8 cellular contexts compared by ENCODE assay signal in the genomic region with DNA sequence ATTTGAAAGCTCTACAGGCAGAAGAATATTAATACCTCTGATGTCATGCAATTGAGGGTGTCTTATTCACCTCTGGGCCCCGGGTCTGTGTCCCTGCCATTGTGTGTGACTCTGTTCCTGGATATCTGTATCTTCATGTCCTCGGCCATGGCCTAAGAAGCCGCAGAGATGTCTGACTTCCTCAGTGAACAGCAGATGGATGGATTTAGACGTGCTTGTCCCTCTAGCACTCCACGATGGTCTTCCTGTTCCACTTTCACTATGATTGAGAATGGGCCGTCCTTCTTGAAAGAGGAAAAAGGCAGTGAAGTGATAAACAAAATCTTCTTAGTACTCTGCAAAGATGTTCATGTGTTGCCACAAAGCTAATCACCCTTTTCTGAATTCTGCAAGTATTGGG.
A peak's percentile ranks its signal among the peaks of the same experiment; 100 is the strongest.
DNase-seq lines count a peak whose midpoint lies in the region; ATAC-seq, FAIRE-seq and TF ChIP-seq lines count a peak whose summit lies in the region.

No MANE protein-coding gene starts in this region.

- no peaks in the 10 kb centered on the region for H3K27me3 Mint-ChIP-seq in activated T-helper 2 cell treated with anti-CD3 and anti-CD28 coated beads, Interferon-gamma antibody, Interleukin-2, Interleukin-4, amounts not matched to agents 10 μg/mL and 5 μg/mL and 100 μg/mL, durations not matched to agents 14 hours and 24 hours and 36 hours (ENCODE audit: low read depth)

- peaks cover 14% of the 10 kb centered on the region for H3K36me3 Mint-ChIP-seq in activated T-helper 2 cell treated with anti-CD3 and anti-CD28 coated beads, Interferon-gamma antibody, Interleukin-2, Interleukin-4, amounts not matched to agents 10 μg/mL and 5 μg/mL and 100 μg/mL, durations not matched to agents 14 hours and 24 hours and 36 hours (ENCODE audit: low read depth)
- H3K36me3 Mint-ChIP-seq in stimulated activated effector memory CD8-positive, alpha-beta T cell treated with anti-CD3 and anti-CD28 coated beads, Interleukin-12 subunit alpha, Interleukin-12 subunit beta, amount 100 ng/mL, for 72 hours, result peaks cover 7% of the 10 kb centered on the region

- no peak overlapping the region for H3K4me3 ChIP-seq in right atrium auricular region

- intact Hi-C loops in Right ventricle myocardium inferior (cut with DNase I), result loop anchor here (10.0 kb wide), 1 partner anchor 114 kb away; no protein-coding TSS in a partner anchor
- intact Hi-C loops in activated T-helper 2 cell treated with anti-CD3 and anti-CD28 coated beads, Interferon-gamma antibody, Interleukin-2, Interleukin-4, amounts not matched to agents 10 μg/mL and 5 μg/mL and 100 μg/mL, durations not matched to agents 14 hours and 24 hours and 36 hours (cut with micrococcal nuclease), result no loop called here

- no peak for FAIRE-seq in RCC 7860 (lab: Jason Lieb, UNC)

- H3K9me3 Mint-ChIP-seq in activated T-helper 2 cell treated with anti-CD3 and anti-CD28 coated beads, Interferon-gamma antibody, Interleukin-2, Interleukin-4, amounts not matched to agents 10 μg/mL and 5 μg/mL and 100 μg/mL, durations not matched to agents 14 hours and 24 hours and 36 hours, result no peaks in the 10 kb centered on the region
- H3K9me3 Mint-ChIP-seq in stimulated activated effector memory CD8-positive, alpha-beta T cell treated with anti-CD3 and anti-CD28 coated beads, Interleukin-12 subunit alpha, Interleukin-12 subunit beta, amount 100 ng/mL, for 72 hours, result no peaks in the 10 kb centered on the region

- peak overlapping the region; percentile 89 for H3K27ac Mint-ChIP-seq in activated T-helper 2 cell treated with anti-CD3 and anti-CD28 coated beads, Interferon-gamma antibody, Interleukin-2, Interleukin-4, amounts not matched to agents 10 μg/mL and 5 μg/mL and 100 μg/mL, durations not matched to agents 14 hours and 24 hours and 36 hours
- peak overlapping the region; percentile 92 for H3K27ac Mint-ChIP-seq in stimulated activated effector memory CD8-positive, alpha-beta T cell treated with anti-CD3 and anti-CD28 coated beads, Interleukin-12 subunit alpha, Interleukin-12 subunit beta, amount 100 ng/mL, for 72 hours

- DNase-seq in Right ventricle myocardium inferior (ENCODE audit: missing footprints), result no peak
- no peak for DNase-seq in right atrium auricular region (ENCODE audit: low spot score)
- peak; percentile 26 for DNase-seq in activated T-helper 2 cell treated with anti-CD3 and anti-CD28 coated beads, Interferon-gamma antibody, Interleukin-2, Interleukin-4, amounts not matched to agents 10 μg/mL and 5 μg/mL and 100 μg/mL, durations not matched to agents 14 hours and 24 hours and 36 hours (ENCODE audit: low spot score)
- peak in 1 of 2 donors; percentile 60 for DNase-seq in stimulated activated effector memory CD8-positive, alpha-beta T cell treated with anti-CD3 and anti-CD28 coated beads, Interleukin-12 subunit alpha, Interleukin-12 subunit beta, amount 100 ng/mL, for 72 hours (ENCODE audit: low spot score in 2 of 2)
- no peak for DNase-seq in NCI-H510A treated with DMSO at 0.1 percent for 48 hours (lab: John Stamatoyannopoulos, UW)
- no peak for DNase-seq in RCC 7860 (ENCODE audit: low spot score)
- DNase-seq in effector CD4-positive, alpha-beta T cell, result no peak

- H3K27ac ChIP-seq in right atrium auricular region, result no peak overlapping the region

- no peaks in the 10 kb centered on the region for H3K9me3 ChIP-seq in right atrium auricular region

- peak overlapping the region; percentile 45 for H3K4me3 Mint-ChIP-seq in activated T-helper 2 cell treated with anti-CD3 and anti-CD28 coated beads, Interferon-gamma antibody, Interleukin-2, Interleukin-4, amounts not matched to agents 10 μg/mL and 5 μg/mL and 100 μg/mL, durations not matched to agents 14 hours and 24 hours and 36 hours (ENCODE audit: low read depth)
- peak overlapping the region; percentile 66 for H3K4me3 Mint-ChIP-seq in stimulated activated effector memory CD8-positive, alpha-beta T cell treated with anti-CD3 and anti-CD28 coated beads, Interleukin-12 subunit alpha, Interleukin-12 subunit beta, amount 100 ng/mL, for 72 hours

- peaks cover 0 to 28% of the 10 kb centered on the region in 2 donors for H3K4me1 ChIP-seq in right atrium auricular region

- peak; percentile 65 for ATAC-seq in Right ventricle myocardium inferior
- peak; percentile 74 for ATAC-seq in HG03095 (IDR thresholded peaks at IDR 0.05; ENCODE audit: unreplicated experiment)
- ATAC-seq in stimulated activated effector memory CD8-positive, alpha-beta T cell treated with anti-CD3 and anti-CD28 coated beads, Interleukin-12 subunit alpha, Interleukin-12 subunit beta, amount 100 ng/mL, for 72 hours, result peak; percentile 68

- no peaks in the 10 kb centered on the region for H3K36me3 ChIP-seq in right atrium auricular region

- peaks cover 63% of the 10 kb centered on the region for H3K4me1 Mint-ChIP-seq in activated T-helper 2 cell treated with anti-CD3 and anti-CD28 coated beads, Interferon-gamma antibody, Interleukin-2, Interleukin-4, amounts not matched to agents 10 μg/mL and 5 μg/mL and 100 μg/mL, durations not matched to agents 14 hours and 24 hours and 36 hours (ENCODE audit: low read depth)
- peaks cover 80% of the 10 kb centered on the region for H3K4me1 Mint-ChIP-seq in stimulated activated effector memory CD8-positive, alpha-beta T cell treated with anti-CD3 and anti-CD28 coated beads, Interleukin-12 subunit alpha, Interleukin-12 subunit beta, amount 100 ng/mL, for 72 hours

- no peak for TF ChIP-seq CTCF in right atrium auricular region (IDR thresholded peaks at IDR 0.05)

- no peaks in the 10 kb centered on the region for H3K27me3 ChIP-seq in right atrium auricular region
